ENCODE assay signal across 27 cellular contexts in the genomic region with DNA sequence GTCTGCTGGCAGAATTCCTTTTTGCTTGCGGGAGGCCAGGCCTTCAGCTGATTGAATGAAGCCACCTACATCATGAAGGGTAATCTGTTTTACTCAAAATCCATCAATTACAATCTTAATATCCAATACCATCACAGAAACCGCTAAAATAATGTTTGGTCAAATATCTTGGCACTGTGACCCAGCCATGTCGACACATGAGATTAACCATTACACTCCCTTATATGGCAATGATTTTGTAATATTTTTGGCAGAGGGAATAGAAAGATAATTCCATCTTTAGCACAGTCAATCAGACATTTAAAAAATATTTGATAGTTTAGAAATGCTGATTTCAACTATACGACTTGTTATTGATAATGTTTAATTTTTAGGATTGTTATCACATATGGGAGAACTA. TPM values are rescaled to one million over a fixed set of nuclear protein-coding genes. Genes with fewer than 3 reads are reported as not detected.
"Had no signal": no experiment of that assay in that cellular context is flagged by ENCODE, and none has a peak within 500 bp of the region (broad histone marks: within the 10 kb centered on the region; RNA-seq: fewer than 3 reads in every experiment).

No MANE protein-coding gene starts in this region.

- H3K27ac ChIP-seq: epithelial cell of prostate, gastrocnemius medialis, hepatocyte, pancreas, right lobe of liver, spleen, thoracic aorta, transverse colon had no signal

- H3K36me3 ChIP-seq: esophagus muscularis mucosa, gastrocnemius medialis, pancreas, right lobe of liver, thoracic aorta, transverse colon had no signal

- H3K27me3 Mint-ChIP-seq: dendritic cell treated with granulocyte-macrophage colony-stimulating factor and Interleukin-4, amounts not matched to agents 40 ng/mL and 50 ng/mL, for 4 days; naive B cell; stimulated activated memory B cell treated with anti-CD40 and anti-IgM and Interleukin-4, amounts not matched to agents 10 μg/mL and 1 μg/mL and 100 μg/mL, for 72 hours had no signal

- ATAC-seq: effector memory CD8-positive, alpha-beta T cell; gastrocnemius medialis; pancreas had no signal

- H3K4me3 Mint-ChIP-seq: dendritic cell treated with granulocyte-macrophage colony-stimulating factor and Interleukin-4, amounts not matched to agents 40 ng/mL and 50 ng/mL, for 4 days; effector memory CD8-positive, alpha-beta T cell; naive B cell; nephron; stimulated activated memory B cell treated with anti-CD40 and anti-IgM and Interleukin-4, amounts not matched to agents 10 μg/mL and 1 μg/mL and 100 μg/mL, for 72 hours; stimulated activated naive CD8-positive, alpha-beta T cell treated with anti-CD3 and anti-CD28 coated beads, Interleukin-15, amount 100 ng/mL, for 72 hours had no signal

- H3K9me3 ChIP-seq: esophagus muscularis mucosa, gastrocnemius medialis, pancreas, right lobe of liver, spleen, thoracic aorta, transverse colon had no signal

- H3K27me3 ChIP-seq: esophagus muscularis mucosa, gastrocnemius medialis, hepatocyte, pancreas, right lobe of liver, spleen, transverse colon had no signal

- H3K27ac Mint-ChIP-seq: dendritic cell treated with granulocyte-macrophage colony-stimulating factor and Interleukin-4, amounts not matched to agents 40 ng/mL and 50 ng/mL, for 4 days; effector memory CD8-positive, alpha-beta T cell; naive B cell; nephron; progenitor cell of endocrine pancreas; stimulated activated memory B cell treated with anti-CD40 and anti-IgM and Interleukin-4, amounts not matched to agents 10 μg/mL and 1 μg/mL and 100 μg/mL, for 72 hours; stimulated activated naive CD8-positive, alpha-beta T cell treated with anti-CD3 and anti-CD28 coated beads, Interleukin-15, amount 100 ng/mL, for 72 hours had no signal

- H3K9me3 Mint-ChIP-seq: dendritic cell treated with granulocyte-macrophage colony-stimulating factor and Interleukin-4, amounts not matched to agents 40 ng/mL and 50 ng/mL, for 4 days; effector memory CD8-positive, alpha-beta T cell; nephron had no signal

- H3K36me3 Mint-ChIP-seq: naive B cell; stimulated activated memory B cell treated with anti-CD40 and anti-IgM and Interleukin-4, amounts not matched to agents 10 μg/mL and 1 μg/mL and 100 μg/mL, for 72 hours had no signal

- H3K4me1 ChIP-seq: gastrocnemius medialis, pancreas, right lobe of liver, spleen, transverse colon had no signal

- H3K4me3 ChIP-seq: esophagus muscularis mucosa, gastrocnemius medialis, hepatocyte, lung, pancreas, right lobe of liver, spleen, thoracic aorta, transverse colon had no signal

- H3K4me1 Mint-ChIP-seq: stimulated activated memory B cell treated with anti-CD40 and anti-IgM and Interleukin-4, amounts not matched to agents 10 μg/mL and 1 μg/mL and 100 μg/mL, for 72 hours; stimulated activated naive CD8-positive, alpha-beta T cell treated with anti-CD3 and anti-CD28 coated beads, Interleukin-15, amount 100 ng/mL, for 72 hours had no signal

- DNase-seq: cerebellar nuclear complex; effector memory CD8-positive, alpha-beta T cell; gastrocnemius medialis; glutamatergic neuron; left ventricle myocardium superior; mesendoderm; naive B cell; occipital lobe; pancreas; right lobe of liver; spleen; stimulated activated CD4-positive, alpha-beta T cell treated with anti-CD3 and anti-CD28 coated beads, Interleukin-15, amount 100 ng/mL, for 24 hours; stimulated activated CD4-positive, alpha-beta T cell treated with anti-CD3 and anti-CD28 coated beads, Interleukin-1b, Interleukin-23, amount 100 ng/mL, for 48 hours; stimulated activated CD4-positive, alpha-beta T cell treated with anti-CD3 and anti-CD28 coated beads, Interleukin-4, amount 100 ng/mL, for 24 hours; stimulated activated naive CD8-positive, alpha-beta T cell treated with anti-CD3 and anti-CD28 coated beads, Interleukin-15, amount 100 ng/mL, for 72 hours; substantia nigra; transverse colon had no signal

- FAIRE-seq: keratinocyte had no signal

- H3K4me2 ChIP-seq: hepatocyte had no signal

RNA-seq across cellular contexts. Expression of gene SLC39A12, which starts 36.5 kb away (rescaled TPM):
- total RNA-seq: esophagus muscularis mucosa, gastrocnemius medialis, hepatocyte, left ventricle myocardium superior, lung, pancreas, progenitor cell of endocrine pancreas had no signal
- polyA plus RNA-seq: hepatocyte had no signal
